Comparison of ENCODE assay signal across 13 cellular contexts in the genomic region with DNA sequence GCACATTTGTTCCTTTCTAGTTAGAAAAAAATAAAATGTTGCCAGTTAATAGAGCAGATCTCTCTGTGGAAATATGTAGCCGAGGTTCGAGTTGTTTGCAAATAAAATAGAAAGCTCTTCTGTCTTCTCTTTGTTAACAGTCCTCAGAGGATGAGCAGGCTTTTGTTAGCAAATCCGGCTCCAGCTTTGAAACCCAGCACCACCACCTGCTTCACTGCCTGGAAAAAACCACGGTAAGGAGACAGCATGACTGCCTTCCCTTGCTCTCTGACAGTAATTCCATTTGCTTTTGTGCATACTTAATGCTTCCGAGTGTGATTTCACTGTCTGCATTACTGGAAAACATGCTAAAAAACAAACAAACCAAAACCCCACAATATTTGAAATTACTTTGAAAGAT.
DNase-seq lines count a peak whose midpoint lies in the region; ATAC-seq and TF ChIP-seq lines count a peak whose summit lies in the region.
"Had no signal": no experiment of that assay in that cellular context is flagged by ENCODE, and none has a peak within 500 bp of the region (broad histone marks: within the 10 kb centered on the region; RNA-seq: fewer than 3 reads in every experiment).

No MANE protein-coding gene starts in this region.

- H3K36me3 Mint-ChIP-seq in CD4-positive, alpha-beta T cell (ENCODE audit: low read depth), result no peaks in the 10 kb centered on the region

- H3K14ac ChIP-seq in mesenchymal stem cell (ENCODE audit: low read length in 2 of 2), result no peak overlapping the region

- H3K4ac ChIP-seq in mesenchymal stem cell (ENCODE audit: low read depth in 1 of 2, low read length in 2 of 2), result no peak overlapping the region

- H3K9ac ChIP-seq in mesenchymal stem cell (ENCODE audit: low read length), result no peak overlapping the region

- no peak overlapping the region for H3K4me2 ChIP-seq in mesenchymal stem cell (ENCODE audit: low read length, poor library complexity, severe bottlenecking)

- H3K18ac ChIP-seq in mesenchymal stem cell (ENCODE audit: low read depth in 1 of 2, low read length in 2 of 2), result no peak overlapping the region

- DNase-seq in DMS153 (lab: John Stamatoyannopoulos, UW) (peak; percentile 79), NCI-H2081 (lab: John Stamatoyannopoulos, UW) (peak; percentile 65 to 85), SHP77 (lab: John Stamatoyannopoulos, UW) (peak; percentile 93 to 94), iPS-NIHi7 (ENCODE audit: extremely low spot score) (peak; percentile 28), occipital lobe (lab: John Stamatoyannopoulos, UW) (no peak), putamen (ENCODE audit: low spot score) (no peak), mesenchymal stem cell (no peak)
- DNase-seq in CD4-positive, alpha-beta T cell, result no peak
- DNase-seq: activated CD4-positive, alpha-beta memory T cell treated with anti-CD3 and anti-CD28 coated beads, Interleukin-2, amount 10 ng/mL, durations not matched to agents 7 days and 5 days; activated naive CD4-positive, alpha-beta T cell treated with anti-CD3 and anti-CD28 coated beads, Interleukin-2, amount 50 U/mL, for 16 hours; kidney glomerular epithelial cell; stimulated activated CD4-positive, alpha-beta T cell treated with anti-CD3 and anti-CD28 coated beads, Interleukin-15, amount 100 ng/mL, for 24 hours had no signal

- H3K9me3 ChIP-seq in CD4-positive, alpha-beta T cell (ENCODE audit: control insufficient read depth, low read length), result no peaks in the 10 kb centered on the region
- H3K9me3 ChIP-seq in mesenchymal stem cell (ENCODE audit: control insufficient read depth, low read length), result no peaks in the 10 kb centered on the region

- ATAC-seq in CD4-positive, alpha-beta T cell (ENCODE audit: poor library complexity), result no peak
- ATAC-seq: HCT116 had no signal

- CTCF ChIA-PET in CD4-positive, alpha-beta T cell (lab: Charles Lee), result no interaction called here

- H3K27ac Mint-ChIP-seq in CD4-positive, alpha-beta T cell, result no peak overlapping the region
- H3K27ac Mint-ChIP-seq: activated CD4-positive, alpha-beta memory T cell treated with anti-CD3 and anti-CD28 coated beads, Interleukin-2, amount 10 ng/mL, durations not matched to agents 7 days and 5 days had no signal

- H2BK15ac ChIP-seq in mesenchymal stem cell (ENCODE audit: low read depth, poor library complexity, severe bottlenecking), result no peak overlapping the region

- no peak overlapping the region for H3K4me3 ChIP-seq in mesenchymal stem cell (ENCODE audit: insufficient read depth in 1 of 2, low read depth in 1 of 2, low read length in 2 of 2)

- H4K8ac ChIP-seq in mesenchymal stem cell (ENCODE audit: low read length), result no peak overlapping the region

- intact Hi-C loops in CD4-positive, alpha-beta T cell (cut with DNase I, micrococcal nuclease), result no loop called here

- H3K27me3 Mint-ChIP-seq in CD4-positive, alpha-beta T cell, result peaks cover 5% of the 10 kb centered on the region
- H3K27me3 Mint-ChIP-seq: activated CD4-positive, alpha-beta memory T cell treated with anti-CD3 and anti-CD28 coated beads, Interleukin-2, amount 10 ng/mL, durations not matched to agents 7 days and 5 days had no signal

- H3K27me3 ChIP-seq in CD4-positive, alpha-beta T cell (ENCODE audit: control insufficient read depth, insufficient read depth, low read length), result no peaks in the 10 kb centered on the region
- H3K27me3 ChIP-seq in mesenchymal stem cell (ENCODE audit: control insufficient read depth in 1 of 2, insufficient read depth in 1 of 2, low read length in 2 of 2), result no peaks in the 10 kb centered on the region

- no peak overlapping the region for H3K23ac ChIP-seq in mesenchymal stem cell (ENCODE audit: low read length in 2 of 2)

- H3K36me3 ChIP-seq in mesenchymal stem cell (ENCODE audit: control insufficient read depth in 1 of 2, insufficient read depth in 2 of 2, low read depth in 1 of 2, low read length in 2 of 2), result peaks cover 0 to 46% of the 10 kb centered on the region in 2 experiments

- no peak overlapping the region for H2BK5ac ChIP-seq in mesenchymal stem cell (ENCODE audit: low read depth, low read length, poor library complexity, severe bottlenecking)

- H2BK12ac ChIP-seq in mesenchymal stem cell (ENCODE audit: low read length in 2 of 2), result no peak overlapping the region

- H3K27ac ChIP-seq in CD4-positive, alpha-beta T cell (ENCODE audit: low read depth, low read length), result no peak overlapping the region
- no peak overlapping the region for H3K27ac ChIP-seq in mesenchymal stem cell (ENCODE audit: low read length, poor library complexity, severe bottlenecking)

- no peak overlapping the region for H3K4me3 Mint-ChIP-seq in CD4-positive, alpha-beta T cell
- H3K4me3 Mint-ChIP-seq: activated CD4-positive, alpha-beta memory T cell treated with anti-CD3 and anti-CD28 coated beads, Interleukin-2, amount 10 ng/mL, durations not matched to agents 7 days and 5 days had no signal

- no peaks in the 10 kb centered on the region for H3K9me3 Mint-ChIP-seq in CD4-positive, alpha-beta T cell
- H3K9me3 Mint-ChIP-seq: activated CD4-positive, alpha-beta memory T cell treated with anti-CD3 and anti-CD28 coated beads, Interleukin-2, amount 10 ng/mL, durations not matched to agents 7 days and 5 days had no signal

- H3K79me1 ChIP-seq in mesenchymal stem cell (replicated peaks; ENCODE audit: low read length, poor library complexity, severe bottlenecking), result no peaks in the 10 kb centered on the region

- WGBS in mesenchymal stem cell, result 55% methylated on average over 4 of the region's 5 CpGs

- H3K4me1 Mint-ChIP-seq in CD4-positive, alpha-beta T cell (ENCODE audit: low read depth), result no peaks in the 10 kb centered on the region
- H3K4me1 Mint-ChIP-seq: activated CD4-positive, alpha-beta memory T cell treated with anti-CD3 and anti-CD28 coated beads, Interleukin-2, amount 10 ng/mL, durations not matched to agents 7 days and 5 days had no signal

- H2AK5ac ChIP-seq in mesenchymal stem cell (ENCODE audit: low read length, severe bottlenecking), result no peak overlapping the region

- H2BK120ac ChIP-seq in mesenchymal stem cell (ENCODE audit: low read depth, low read length), result no peak overlapping the region

- no peak for TF ChIP-seq CTCF in CD4-positive, alpha-beta T cell (IDR thresholded peaks at IDR 0.05)

- H3K4me1 ChIP-seq in mesenchymal stem cell (ENCODE audit: control insufficient read depth, insufficient read depth, low read depth, low read length), result no peaks in the 10 kb centered on the region

- POLR2A ChIA-PET in CD4-positive, alpha-beta T cell (lab: Charles Lee), result no interaction called here

- no peak overlapping the region for H4K91ac ChIP-seq in mesenchymal stem cell (ENCODE audit: low read length)

- no peak overlapping the region for H2AFZ ChIP-seq in mesenchymal stem cell (ENCODE audit: low read depth, low read length)

Comparison
In these comparisons a context has a peak if more than half of its experiments do, and no peak if none do; other contexts are left out.
1. DNase-seq: peak in DMS153 (single experiment), NCI-H2081 (2 of 2), SHP77 (2 of 2) and iPS-NIHi7 (single experiment); none in occipital lobe (single experiment), putamen (single experiment), CD4-positive, alpha-beta T cell (0 of 10) and mesenchymal stem cell (single experiment).